Comparison of ENCODE assay signal across 26 cellular contexts in genomic region chr17:80849119-80849518, GRCh38.
A peak's percentile ranks its signal among the peaks of the same experiment; 100 is the strongest.
DNase-seq lines count a peak whose midpoint lies in the region; ATAC-seq and TF ChIP-seq lines count a peak whose summit lies in the region.
"Had no signal": no experiment of that assay in that cellular context is flagged by ENCODE, and none has a peak within 500 bp of the region (broad histone marks: within the 10 kb centered on the region; RNA-seq: fewer than 3 reads in every experiment).

No MANE protein-coding gene starts in this region.

- no peaks in the 10 kb centered on the region for H3K27me3 Mint-ChIP-seq in activated CD8-positive, alpha-beta memory T cell treated with anti-CD3 and anti-CD28 coated beads, Interleukin-2, amount 10 ng/mL, durations not matched to agents 7 days and 5 days
- H3K27me3 Mint-ChIP-seq in activated naive CD8-positive, alpha-beta T cell = no peaks in the 10 kb centered on the region
- H3K27me3 Mint-ChIP-seq: memory B cell had no signal

- H3K4me1 Mint-ChIP-seq in activated CD8-positive, alpha-beta memory T cell treated with anti-CD3 and anti-CD28 coated beads, Interleukin-2, amount 10 ng/mL, durations not matched to agents 7 days and 5 days = peaks cover 82% of the 10 kb centered on the region
- peaks cover 51% of the 10 kb centered on the region for H3K4me1 Mint-ChIP-seq in activated naive CD8-positive, alpha-beta T cell (ENCODE audit: low read depth)

- intact Hi-C loops in sciatic nerve (cut with DNase I) = no loop called here

- no peak for TF ChIP-seq CTCF in RWPE1 (conservative IDR thresholded peaks at IDR 0.05; ENCODE audit: low read depth)

- no peak overlapping the region for H3K4me3 Mint-ChIP-seq in activated CD8-positive, alpha-beta memory T cell treated with anti-CD3 and anti-CD28 coated beads, Interleukin-2, amount 10 ng/mL, durations not matched to agents 7 days and 5 days
- H3K4me3 Mint-ChIP-seq in activated naive CD8-positive, alpha-beta T cell = no peak overlapping the region
- H3K4me3 Mint-ChIP-seq: memory B cell had no signal

- no peak for ATAC-seq in activated CD8-positive, alpha-beta memory T cell treated with anti-CD3 and anti-CD28 coated beads, Interleukin-2, amount 10 ng/mL, durations not matched to agents 7 days and 5 days
- ATAC-seq in sciatic nerve = no peak
- no peak for ATAC-seq in HG02610 (IDR thresholded peaks at IDR 0.05; ENCODE audit: unreplicated experiment)
- ATAC-seq in HG02938 (IDR thresholded peaks at IDR 0.05; ENCODE audit: unreplicated experiment) = no peak
- no peak for ATAC-seq in GM18861 (IDR thresholded peaks at IDR 0.05; ENCODE audit: unreplicated experiment)
- ATAC-seq: foreskin keratinocyte, Panc1, upper lobe of right lung had no signal

- DNase-seq in activated CD8-positive, alpha-beta memory T cell treated with anti-CD3 and anti-CD28 coated beads, Interleukin-2, amount 10 ng/mL, durations not matched to agents 7 days and 5 days = no peak
- no peak for DNase-seq in activated CD8-positive, alpha-beta memory T cell treated with anti-CD3 and anti-CD28 coated beads for 24 hours
- DNase-seq in RWPE1 (ENCODE audit: low spot score) = no peak
- DNase-seq in sciatic nerve (ENCODE audit: low spot score) = peak; percentile 28
- DNase-seq: BE2C; Caco-2; colonic mucosa; DMS79 treated with DMSO at 0.1 percent for 48 hours; effector memory CD4-positive, alpha-beta T cell; foreskin keratinocyte; GM23248; MV-4-11; NCI-H1694; NCI-H2171 treated with DMSO at 0.1 percent for 48 hours; NCI-H524 treated with DMSO at 0.1 percent for 48 hours; occipital lobe; substantia nigra had no signal

- H3K36me3 Mint-ChIP-seq in activated CD8-positive, alpha-beta memory T cell treated with anti-CD3 and anti-CD28 coated beads, Interleukin-2, amount 10 ng/mL, durations not matched to agents 7 days and 5 days = peaks cover 65% of the 10 kb centered on the region
- H3K36me3 Mint-ChIP-seq in activated naive CD8-positive, alpha-beta T cell = peaks cover 14% of the 10 kb centered on the region

- CTCF ChIA-PET in activated CD8-positive, alpha-beta memory T cell treated with anti-CD3 and anti-CD28 coated beads, Interleukin-2, amount 10 ng/mL, durations not matched to agents 7 days and 5 days (lab: Charles Lee) = no interaction called here
- CTCF ChIA-PET in RWPE1 (lab: Yijun Ruan, JAX) = no interaction called here

- peak overlapping the region; percentile 79 for H3K27ac ChIP-seq in RWPE1
- H3K27ac ChIP-seq: colonic mucosa, foreskin keratinocyte, GM23248, KMS-11, SJSA1, upper lobe of right lung had no signal

- peak overlapping the region; percentile 92 for H3K27ac Mint-ChIP-seq in activated CD8-positive, alpha-beta memory T cell treated with anti-CD3 and anti-CD28 coated beads, Interleukin-2, amount 10 ng/mL, durations not matched to agents 7 days and 5 days
- peak overlapping the region; percentile 92 for H3K27ac Mint-ChIP-seq in activated naive CD8-positive, alpha-beta T cell
- H3K27ac Mint-ChIP-seq: memory B cell had no signal

- H3K9me3 Mint-ChIP-seq in activated CD8-positive, alpha-beta memory T cell treated with anti-CD3 and anti-CD28 coated beads, Interleukin-2, amount 10 ng/mL, durations not matched to agents 7 days and 5 days (ENCODE audit: low read depth) = peaks cover 2% of the 10 kb centered on the region
- no peaks in the 10 kb centered on the region for H3K9me3 Mint-ChIP-seq in activated naive CD8-positive, alpha-beta T cell (ENCODE audit: low read depth)
- H3K9me3 Mint-ChIP-seq: memory B cell had no signal

- POLR2A ChIA-PET in RWPE1 (lab: Yijun Ruan, JAX; ENCODE audit: low non-redundant PET) = no interaction called here
